In the genomic region with DNA sequence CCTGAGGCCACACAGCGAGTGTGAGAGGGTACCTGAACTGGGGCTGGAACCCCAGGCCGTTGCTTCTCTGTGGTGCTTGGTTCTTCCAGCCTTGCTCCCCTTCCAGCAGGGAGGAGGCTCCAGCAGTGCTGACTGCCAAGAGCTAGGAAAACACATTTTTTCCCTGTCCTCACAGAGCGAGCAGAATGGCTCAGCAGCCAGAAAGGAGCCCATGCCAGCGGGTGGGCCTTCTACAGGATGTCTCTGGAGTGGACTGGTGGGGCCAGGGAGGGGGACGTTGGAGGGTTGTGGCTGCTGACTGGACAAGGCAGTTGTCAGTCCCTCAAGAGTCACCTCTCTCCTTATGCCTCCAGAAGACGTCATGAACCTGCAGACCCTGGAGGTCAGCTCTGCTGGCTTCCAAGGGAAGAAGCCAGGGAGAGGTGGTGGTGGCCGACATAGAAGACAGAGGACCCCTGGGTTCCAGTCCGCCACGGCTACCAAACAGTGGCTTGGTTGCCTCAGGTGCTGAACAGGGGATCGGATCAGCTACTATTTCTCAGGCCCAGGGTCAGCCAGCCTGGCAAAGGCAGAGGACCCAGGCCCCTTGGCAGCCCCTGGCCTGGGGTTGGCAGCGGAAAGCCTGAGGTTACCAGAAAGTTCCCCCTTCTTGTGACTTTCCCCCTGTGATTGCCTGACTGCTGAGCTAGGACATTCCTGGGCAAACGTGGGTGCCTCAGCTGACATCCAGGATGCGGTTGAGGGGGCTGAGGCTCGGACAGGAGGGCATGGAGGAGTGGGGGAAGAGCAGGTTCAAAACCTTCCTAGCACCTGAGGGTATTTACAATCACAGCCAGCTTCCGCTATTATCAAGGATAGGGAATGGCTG, we compare ENCODE assay signal across 10 cellular contexts. TPM values are rescaled to one million over a fixed set of nuclear protein-coding genes. Genes with fewer than 3 reads are reported as not detected.
DNase-seq lines count a peak whose midpoint lies in the region; FAIRE-seq and TF ChIP-seq lines count a peak whose summit lies in the region.
"Had no signal": no experiment of that assay in that cellular context is flagged by ENCODE, and none has a peak within 500 bp of the region (broad histone marks: within the 10 kb centered on the region; RNA-seq: fewer than 3 reads in every experiment).

No MANE protein-coding gene starts in this region.

- H3K4me3 ChIP-seq in cardiac fibroblast (replicated peaks in 1 of 2; ENCODE audit: low read depth in 2 of 2, low read length in 2 of 2), result no peak overlapping the region
- no peak overlapping the region for H3K4me3 ChIP-seq in kidney (ENCODE audit: low read length in 2 of 2)
- H3K4me3 ChIP-seq in stomach smooth muscle (ENCODE audit: low read length in 2 of 2), result peak overlapping the region in 1 of 2 donors; percentile 47
- H3K4me3 ChIP-seq: SK-N-MC had no signal

- H3K27ac ChIP-seq in kidney (ENCODE audit: low read depth in 2 of 2, low read length in 2 of 2), result peak overlapping the region; percentile 3 to 10
- peak overlapping the region; percentile 75 for H3K27ac ChIP-seq in stomach smooth muscle (ENCODE audit: low read length)
- H3K27ac ChIP-seq: SK-N-MC had no signal

- FAIRE-seq in kidney (lab: Jason Lieb, UNC), result no peak
- FAIRE-seq: keratinocyte had no signal

- intact Hi-C loops in kidney (cut with DNase I), result no loop called here

- H3K27me3 ChIP-seq in stomach smooth muscle (ENCODE audit: control insufficient read depth in 1 of 2, insufficient read depth in 2 of 2, low read length in 2 of 2), result no peaks in the 10 kb centered on the region

- no peak overlapping the region for H3K9ac ChIP-seq in kidney (ENCODE audit: low read length in 2 of 2)
- peak overlapping the region; percentile 12 to 21 for H3K9ac ChIP-seq in stomach smooth muscle (ENCODE audit: low read length in 2 of 2)

- peak; percentile 5 for DNase-seq in GM20000 (ENCODE audit: low spot score)
- DNase-seq in cardiac fibroblast (ENCODE audit: low read depth in 2 of 2), result peak; percentile 49 to 95
- peak; percentile 90 for DNase-seq in kidney
- no peak for DNase-seq in DMS79 treated with DMSO at 0.1 percent for 48 hours (lab: John Stamatoyannopoulos, UW)
- no peak for DNase-seq in iPS-NIHi11 (ENCODE audit: low spot score)
- no peak for DNase-seq in SIG-M5 (lab: John Stamatoyannopoulos, UW)
- no peak for DNase-seq in activated T-cell treated with anti-CD3 and anti-CD28 coated beads, Interleukin-2, amount 50 U/mL, for 48 hours

- no peaks in the 10 kb centered on the region for H3K36me3 ChIP-seq in kidney (ENCODE audit: control insufficient read depth in 1 of 2, insufficient read depth in 2 of 2, low read length in 2 of 2)
- H3K36me3 ChIP-seq in stomach smooth muscle (ENCODE audit: control insufficient read depth in 2 of 2, insufficient read depth in 2 of 2, low read length in 2 of 2), result no peaks in the 10 kb centered on the region

- H3K9me3 ChIP-seq in kidney (ENCODE audit: control insufficient read depth in 1 of 2, low read length in 2 of 2), result no peaks in the 10 kb centered on the region
- H3K9me3 ChIP-seq in stomach smooth muscle (ENCODE audit: control insufficient read depth in 2 of 2, low read length in 2 of 2), result no peaks in the 10 kb centered on the region

- no peak for TF ChIP-seq CTCF in GM20000 (IDR thresholded peaks at IDR 0.05; ENCODE audit: extremely low read depth, missing control alignments)
- no peak for TF ChIP-seq CTCF in cardiac fibroblast (IDR thresholded peaks at IDR 0.05; ENCODE audit: low read depth, low read length)
- no peak for TF ChIP-seq CTCF in kidney (IDR thresholded peaks at IDR 0.05; ENCODE audit: borderline replicate concordance, extremely low read depth, insufficient read depth)

- H3K4me1 ChIP-seq in kidney (ENCODE audit: control insufficient read depth in 1 of 2, insufficient read depth in 1 of 2, low read depth in 1 of 2, low read length in 2 of 2) (peaks cover 0 to 18% of the 10 kb centered on the region in 2 donors), stomach smooth muscle (ENCODE audit: control insufficient read depth, insufficient read depth, low read length) (peaks cover 43% of the 10 kb centered on the region)

RNA-seq across cellular contexts. Expression of a gene that starts 3.7 kb away (rescaled TPM):
- 23.4 TPM for total RNA-seq in kidney
- polyA plus RNA-seq in kidney (ENCODE audit: insufficient read depth, low read depth, low replicate concordance), result 2.2 TPM

RNA-seq across cellular contexts. Expression of a gene that starts 23.9 kb away (rescaled TPM):
- total RNA-seq in kidney, result 61.6 TPM
- polyA plus RNA-seq in kidney (ENCODE audit: insufficient read depth, low read depth, low replicate concordance), result 26.6 TPM

Comparison
In these comparisons a context has a peak if more than half of its experiments do, and no peak if none do; other contexts are left out.
1. DNase-seq: peak in GM20000 (single experiment), cardiac fibroblast (2 of 2) and kidney (single experiment); none in DMS79 treated with DMSO at 0.1 percent for 48 hours (single experiment), iPS-NIHi11 (single experiment), SIG-M5 (single experiment) and activated T-cell treated with anti-CD3 and anti-CD28 coated beads, Interleukin-2, amount 50 U/mL, for 48 hours (0 of 2).
2. H3K9ac ChIP-seq: peak in stomach smooth muscle (2 of 2); none in kidney (0 of 2).